Comparison of ENCODE assay signal across 1 cellular context in genomic region chr9:136996361-136997281, GRCh38.
TF ChIP-seq lines count a peak whose summit lies in the region.

CLIC3 (minus strand) TSS chr9:136996568; CDS start chr9:136996543, 25 bp downstream.

TF ChIP-seq in IMR-90, 13 proteins besides CTCF, POLR2A, EP300 and RAD21:
- TF ChIP-seq MAFK (IDR thresholded peaks at IDR 0.05; ENCODE audit: low read depth, low read length) (no peak), ELK1 (IDR thresholded peaks at IDR 0.05; ENCODE audit: borderline replicate concordance, low read depth, low read length) (no peak), BHLHE40 (IDR thresholded peaks at IDR 0.05; ENCODE audit: low read depth, low read length) (no peak), MAZ (IDR thresholded peaks at IDR 0.05; ENCODE audit: borderline replicate concordance, low read depth, low read length) (no peak), USF2 (IDR thresholded peaks at IDR 0.05; ENCODE audit: low read depth, low read length) (no peak), SMC3 (IDR thresholded peaks at IDR 0.05; ENCODE audit: low read depth, low read length) (no peak), FOS (IDR thresholded peaks at IDR 0.05; ENCODE audit: low read depth, low read length) (no peak), NFE2L2 (IDR thresholded peaks at IDR 0.05; ENCODE audit: low read depth, low read length) (no peak), CHD1 (IDR thresholded peaks at IDR 0.05; ENCODE audit: low read depth, low read length) (no peak), RFX5 (IDR thresholded peaks at IDR 0.05; ENCODE audit: low read depth, low read length) (no peak), CEBPB (IDR thresholded peaks at IDR 0.05; ENCODE audit: low read depth, low read length) (no peak), RCOR1 (IDR thresholded peaks at IDR 0.05; ENCODE audit: insufficient replicate concordance, low read length) (no peak), MXI1 (IDR thresholded peaks at IDR 0.05; ENCODE audit: borderline replicate concordance, low read depth, low read length) (no peak)
TF ChIP-seq in IMR-90: peak in this region for 0.
